In the genomic region with DNA sequence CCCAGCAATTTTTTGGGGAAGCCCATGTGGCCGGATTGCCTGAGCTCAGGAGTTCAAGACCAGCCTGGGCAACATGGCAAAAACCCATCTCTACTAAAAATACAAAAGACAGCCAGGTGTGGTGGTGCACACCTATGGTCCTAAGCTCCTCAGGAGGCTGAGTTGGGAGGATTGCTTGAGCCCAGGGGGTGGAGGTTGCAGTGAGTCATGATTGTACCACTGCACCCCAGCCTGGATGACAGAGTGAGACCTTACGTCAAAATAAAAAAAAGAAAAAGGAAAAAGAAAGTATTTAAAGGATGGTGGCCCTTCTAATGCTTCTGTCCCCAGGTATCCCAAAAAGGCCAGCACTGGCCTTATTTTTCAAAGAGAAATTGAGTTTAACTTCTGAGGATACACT, we compare ENCODE assay signal across 10 cellular contexts. TPM values are rescaled to one million over a fixed set of nuclear protein-coding genes. Genes with fewer than 3 reads are reported as not detected.
A peak's percentile ranks its signal among the peaks of the same experiment; 100 is the strongest.
DNase-seq lines count a peak whose midpoint lies in the region; TF ChIP-seq lines count a peak whose summit lies in the region.
"Had no signal": no experiment of that assay in that cellular context is flagged by ENCODE, and none has a peak within 500 bp of the region (broad histone marks: within the 10 kb centered on the region; RNA-seq: fewer than 3 reads in every experiment).

No MANE protein-coding gene starts in this region.

- peak overlapping the region; percentile 72 for H3K27ac Mint-ChIP-seq in activated CD4-positive, alpha-beta T cell treated with anti-CD3 and anti-CD28 coated beads, Interleukin-2, amount 10 ng/mL, durations not matched to agents 7 days and 5 days

- DNase-seq in stimulated activated CD4-positive, alpha-beta T cell treated with anti-CD3 and anti-CD28 coated beads, Interleukin-15, amount 100 ng/mL, for 24 hours, result peak; percentile 33
- no peak for DNase-seq in stimulated activated CD4-positive, alpha-beta T cell treated with anti-CD3 and anti-CD28 coated beads, Interleukin-4, amount 100 ng/mL, for 1 hour
- no peak for DNase-seq in activated CD4-positive, alpha-beta T cell treated with anti-CD3 and anti-CD28 coated beads, Interleukin-2, amount 10 ng/mL, durations not matched to agents 7 days and 5 days
- no peak for DNase-seq in DMS53 (lab: John Stamatoyannopoulos, UW)
- DNase-seq in ecto neural progenitor cell (ENCODE audit: low spot score), result no peak
- DNase-seq in cerebellar nuclear complex (lab: John Stamatoyannopoulos, UW), result no peak
- DNase-seq in lower leg skin (ENCODE audit: low spot score in 2 of 2), result no peak
- DNase-seq: pancreas had no signal

- POLR2A ChIA-PET in activated CD4-positive, alpha-beta T cell treated with anti-CD3 and anti-CD28 coated beads, Interleukin-2, amount 10 ng/mL, durations not matched to agents 7 days and 5 days (lab: Charles Lee), result interaction anchor here (0.6 kb wide), 1 partner anchor 63 kb away, joined by 3 read pairs; no protein-coding TSS in a partner anchor

- peaks cover 15% of the 10 kb centered on the region; the same call in 1 of the 2 replicates for H3K27me3 ChIP-seq in iPS-20b (ENCODE audit: insufficient read depth, low read length)
- H3K27me3 ChIP-seq: pancreas had no signal

- 76 to 88% methylated on average over 2 of the region's 2 CpGs for WGBS in lower leg skin, 2 donors

- H3K4me3 Mint-ChIP-seq in activated CD4-positive, alpha-beta T cell treated with anti-CD3 and anti-CD28 coated beads, Interleukin-2, amount 10 ng/mL, durations not matched to agents 7 days and 5 days, result peak overlapping the region; percentile 78

- H3K4me1 ChIP-seq in iPS-20b (ENCODE audit: insufficient read depth, low read length), result peaks cover 24% of the 10 kb centered on the region; the same call in 1 of the 2 replicates

- peaks cover 47% of the 10 kb centered on the region for H3K36me3 Mint-ChIP-seq in activated CD4-positive, alpha-beta T cell treated with anti-CD3 and anti-CD28 coated beads, Interleukin-2, amount 10 ng/mL, durations not matched to agents 7 days and 5 days (ENCODE audit: low read depth)

- TF ChIP-seq CTCF in lower leg skin (IDR thresholded peaks at IDR 0.05), result no peak

- peaks cover 78% of the 10 kb centered on the region for H3K4me1 Mint-ChIP-seq in activated CD4-positive, alpha-beta T cell treated with anti-CD3 and anti-CD28 coated beads, Interleukin-2, amount 10 ng/mL, durations not matched to agents 7 days and 5 days

- H3K27me3 Mint-ChIP-seq in activated CD4-positive, alpha-beta T cell treated with anti-CD3 and anti-CD28 coated beads, Interleukin-2, amount 10 ng/mL, durations not matched to agents 7 days and 5 days, result no peaks in the 10 kb centered on the region

- no peaks in the 10 kb centered on the region for H3K9me3 ChIP-seq in iPS-20b (ENCODE audit: insufficient read depth, low read depth, low read length)
- H3K9me3 ChIP-seq: pancreas had no signal

- H3K9me3 Mint-ChIP-seq in activated CD4-positive, alpha-beta T cell treated with anti-CD3 and anti-CD28 coated beads, Interleukin-2, amount 10 ng/mL, durations not matched to agents 7 days and 5 days, result no peaks in the 10 kb centered on the region

- no peak for TF ChIP-seq POLR2A in lower leg skin (IDR thresholded peaks at IDR 0.05)

- H3K9ac ChIP-seq in iPS-20b (ENCODE audit: low read depth, low read length), result no peak overlapping the region; the same call in 1 of the 2 replicates

- H3K4me3 ChIP-seq in iPS-20b (ENCODE audit: low read length) (peak overlapping the region; percentile 68; the same call in 1 of the 2 replicates), lower leg skin (ENCODE audit: low read depth, poor library complexity, severe bottlenecking) (no peak overlapping the region)

- intact Hi-C loops in lower leg skin (cut with DNase I; ENCODE audit: low total_unique reads), result no loop called here

- no peak overlapping the region for H3K27ac ChIP-seq in iPS-20b (ENCODE audit: low read length)
- H3K27ac ChIP-seq: epithelial cell of prostate, pancreas had no signal

- peaks cover 9% of the 10 kb centered on the region; the same call in 1 of the 2 replicates for H3K36me3 ChIP-seq in iPS-20b (ENCODE audit: insufficient read depth, low read depth, low read length)
- H3K36me3 ChIP-seq: pancreas had no signal

- CTCF ChIA-PET in activated CD4-positive, alpha-beta T cell treated with anti-CD3 and anti-CD28 coated beads, Interleukin-2, amount 10 ng/mL, durations not matched to agents 7 days and 5 days (lab: Charles Lee), result interaction anchor here (0.6 to 3.3 kb wide), 6 partner anchors 7 to 464 kb away, joined by 3 to 29 read pairs (median 8); partner anchors contain the start of gene EIF2D

RNA-seq across cellular contexts. Expression of gene IKBKE, which starts 1.7 kb away (rescaled TPM):
- total RNA-seq in activated CD4-positive, alpha-beta T cell treated with anti-CD3 and anti-CD28 coated beads, Interleukin-2, amount 10 ng/mL, durations not matched to agents 7 days and 5 days, result 10 to 100 TPM; 72.6 to 85.1 TPM
- 10 to 100 TPM in 3 of 4 donors, 1 to 10 TPM in 1; 6.1 to 21.4 (median 12.2) TPM for total RNA-seq in lower leg skin

RNA-seq across cellular contexts. Expression of gene RASSF5, which starts 35.3 kb away (rescaled TPM):
- total RNA-seq in activated CD4-positive, alpha-beta T cell treated with anti-CD3 and anti-CD28 coated beads, Interleukin-2, amount 10 ng/mL, durations not matched to agents 7 days and 5 days, result 100 to 1,000 TPM; 185 to 201 TPM
- total RNA-seq in lower leg skin, result 100 to 1,000 TPM in 1 of 4 donors, 10 to 100 TPM in 3; 81.3 to 102 (median 86.1) TPM
